Comparison of ENCODE assay signal across 16 cellular contexts in the genomic region with DNA sequence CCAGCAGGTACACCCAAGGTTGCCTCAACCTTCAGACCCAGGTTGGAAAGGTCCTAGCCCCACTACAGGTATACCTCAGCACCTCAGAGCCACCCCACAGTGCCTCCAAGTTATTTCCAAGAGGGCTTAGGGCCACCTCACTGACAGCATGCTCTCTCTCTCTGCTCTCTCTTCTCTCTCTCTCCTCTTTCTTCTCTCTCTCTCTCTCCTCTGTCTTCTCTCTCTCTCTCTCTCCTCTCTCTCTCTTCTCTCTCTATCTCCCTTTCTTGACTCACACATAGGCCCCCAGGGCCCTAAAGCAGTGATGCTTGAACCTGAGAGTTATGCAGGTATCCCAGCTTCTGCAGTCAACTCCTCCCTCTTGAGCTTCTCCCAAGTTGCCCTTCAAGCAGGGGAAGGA. TPM values are rescaled to one million over a fixed set of nuclear protein-coding genes. Genes with fewer than 3 reads are reported as not detected.
DNase-seq lines count a peak whose midpoint lies in the region; ATAC-seq and TF ChIP-seq lines count a peak whose summit lies in the region.
"Had no signal": no experiment of that assay in that cellular context is flagged by ENCODE, and none has a peak within 500 bp of the region (broad histone marks: within the 10 kb centered on the region; RNA-seq: fewer than 3 reads in every experiment).

No MANE protein-coding gene starts in this region.

- no peak overlapping the region for H4K8ac ChIP-seq in neuronal stem cell (ENCODE audit: low read depth, low read length)

- no peaks in the 10 kb centered on the region for H3K9me3 Mint-ChIP-seq in stimulated activated memory B cell treated with anti-CD40 and anti-IgM and Interleukin-4, amounts not matched to agents 10 μg/mL and 1 μg/mL and 100 μg/mL, for 72 hours
- H3K9me3 Mint-ChIP-seq: GM23338 had no signal

- H2BK12ac ChIP-seq in neuronal stem cell (ENCODE audit: low read length) = peak overlapping the region; percentile 86

- peak overlapping the region; percentile 84 for H3K18ac ChIP-seq in neuronal stem cell (ENCODE audit: low read length)

- no peak for TF ChIP-seq CTCF in RWPE1 (conservative IDR thresholded peaks at IDR 0.05; ENCODE audit: low read depth)
- TF ChIP-seq CTCF in epithelial cell of esophagus (IDR thresholded peaks at IDR 0.05; ENCODE audit: insufficient read depth, low read depth, low read length, missing control alignments) = no peak

- CTCF ChIA-PET in RWPE1 (lab: Yijun Ruan, JAX) = no interaction called here

- peaks cover 11 to 15% of the 10 kb centered on the region in 2 donors for H3K4me1 ChIP-seq in neuronal stem cell (ENCODE audit: control insufficient read depth in 2 of 2, insufficient read depth in 1 of 2, low read depth in 1 of 2, low read length in 2 of 2)
- H3K4me1 ChIP-seq: BE2C had no signal

- H2AFZ ChIP-seq in neuronal stem cell (ENCODE audit: low read length) = no peak overlapping the region
- H2AFZ ChIP-seq: GM23338 had no signal

- H2BK5ac ChIP-seq in neuronal stem cell (ENCODE audit: low read length) = no peak overlapping the region

- no peaks in the 10 kb centered on the region for H3K36me3 Mint-ChIP-seq in stimulated activated memory B cell treated with anti-CD40 and anti-IgM and Interleukin-4, amounts not matched to agents 10 μg/mL and 1 μg/mL and 100 μg/mL, for 72 hours
- H3K36me3 Mint-ChIP-seq: CD4-positive, CD25-positive, alpha-beta regulatory T cell; CD8-positive, alpha-beta memory T cell had no signal

- H3K27me3 Mint-ChIP-seq in stimulated activated memory B cell treated with anti-CD40 and anti-IgM and Interleukin-4, amounts not matched to agents 10 μg/mL and 1 μg/mL and 100 μg/mL, for 72 hours = peaks cover 59% of the 10 kb centered on the region

- peak overlapping the region; percentile 38 for H4K91ac ChIP-seq in neuronal stem cell (ENCODE audit: low read depth, low read length, poor library complexity)

- no peaks in the 10 kb centered on the region for H3K36me3 ChIP-seq in neuronal stem cell (replicated peaks in 1 of 2; ENCODE audit: control insufficient read depth in 2 of 2, insufficient read depth in 2 of 2, low read length in 2 of 2)
- H3K36me3 ChIP-seq: BE2C had no signal

- no peak overlapping the region for H3K9ac ChIP-seq in neuronal stem cell (ENCODE audit: low read depth, low read length, poor library complexity)

- H2BK15ac ChIP-seq in neuronal stem cell (ENCODE audit: low read length) = peak overlapping the region; percentile 49

- no peak overlapping the region for H2BK120ac ChIP-seq in neuronal stem cell (ENCODE audit: low read depth, low read length)

- POLR2A ChIA-PET in RWPE1 (lab: Yijun Ruan, JAX; ENCODE audit: low non-redundant PET) = no interaction called here

- no peaks in the 10 kb centered on the region for H3K27me3 ChIP-seq in neuronal stem cell (ENCODE audit: control insufficient read depth in 3 of 3, insufficient read depth in 3 of 3, low read depth in 1 of 3, low read length in 3 of 3)
- H3K27me3 ChIP-seq: BE2C had no signal

- ATAC-seq in stimulated activated memory B cell treated with anti-CD40 and anti-IgM and Interleukin-4, amounts not matched to agents 10 μg/mL and 1 μg/mL and 100 μg/mL, for 72 hours = peak; percentile 22
- no peak for ATAC-seq in GM18867 (IDR thresholded peaks at IDR 0.05; ENCODE audit: unreplicated experiment)
- ATAC-seq: GM23338, HCT116 had no signal

- H3K23ac ChIP-seq in neuronal stem cell (ENCODE audit: low read depth, low read length, poor library complexity) = peak overlapping the region; percentile 80

- H3K79me1 ChIP-seq in neuronal stem cell (ENCODE audit: low read depth, low read length) = no peaks in the 10 kb centered on the region

- H3K27ac ChIP-seq in RWPE1 = peak overlapping the region; percentile 15; the same call in 1 of the 2 replicates
- H3K27ac ChIP-seq in neuronal stem cell (replicated peaks; ENCODE audit: low read length) = no peak overlapping the region

- H3K4me3 Mint-ChIP-seq in stimulated activated memory B cell treated with anti-CD40 and anti-IgM and Interleukin-4, amounts not matched to agents 10 μg/mL and 1 μg/mL and 100 μg/mL, for 72 hours = no peak overlapping the region
- H3K4me3 Mint-ChIP-seq: CD4-positive, CD25-positive, alpha-beta regulatory T cell; CD8-positive, alpha-beta memory T cell; GM23338 had no signal

- no peak for DNase-seq in RWPE1 (ENCODE audit: low spot score)
- DNase-seq in epithelial cell of esophagus (ENCODE audit: low read depth) = peak; percentile 35
- DNase-seq in neuronal stem cell (ENCODE audit: low spot score) = no peak
- no peak for DNase-seq in HPDE6-E6E7 (ENCODE audit: extremely low spot score)
- DNase-seq in COLO829 (ENCODE audit: low spot score) = no peak
- DNase-seq: ACHN; BE2C; C1 segment of cervical spinal cord; CD4-positive, CD25-positive, alpha-beta regulatory T cell; CD8-positive, alpha-beta memory T cell; H7 had no signal

- no peak overlapping the region for H3K4me3 ChIP-seq in epithelial cell of esophagus (ENCODE audit: low read length)
- H3K4me3 ChIP-seq in neuronal stem cell (ENCODE audit: low read length in 2 of 2) = no peak overlapping the region
- H3K4me3 ChIP-seq: GM23338 had no signal

- no peak overlapping the region for H3K27ac Mint-ChIP-seq in stimulated activated memory B cell treated with anti-CD40 and anti-IgM and Interleukin-4, amounts not matched to agents 10 μg/mL and 1 μg/mL and 100 μg/mL, for 72 hours
- H3K27ac Mint-ChIP-seq: CD4-positive, CD25-positive, alpha-beta regulatory T cell; GM23338 had no signal

- H3K4me2 ChIP-seq in neuronal stem cell (ENCODE audit: insufficient read depth, low read length, poor library complexity, severe bottlenecking) = no peak overlapping the region
- H3K4me2 ChIP-seq: GM23338 had no signal

- H2AK5ac ChIP-seq in neuronal stem cell (ENCODE audit: low read depth, low read length) = peak overlapping the region; percentile 36

- no peaks in the 10 kb centered on the region for H3K9me3 ChIP-seq in neuronal stem cell (replicated peaks in 1 of 2; ENCODE audit: control insufficient read depth in 2 of 2, insufficient read depth in 1 of 2, low read depth in 1 of 2, low read length in 2 of 2)
- H3K9me3 ChIP-seq: BE2C, Caco-2 had no signal

- no peak overlapping the region for H3K14ac ChIP-seq in neuronal stem cell (ENCODE audit: low read length)

- no peaks in the 10 kb centered on the region for H3K4me1 Mint-ChIP-seq in stimulated activated memory B cell treated with anti-CD40 and anti-IgM and Interleukin-4, amounts not matched to agents 10 μg/mL and 1 μg/mL and 100 μg/mL, for 72 hours
- H3K4me1 Mint-ChIP-seq: CD4-positive, CD25-positive, alpha-beta regulatory T cell; CD8-positive, alpha-beta memory T cell had no signal

- no peak overlapping the region for H3K4ac ChIP-seq in neuronal stem cell (ENCODE audit: low read length)

RNA-seq across cellular contexts. Expression of a gene that starts 4.2 kb away (rescaled TPM):
- polyA plus RNA-seq in neuronal stem cell (2013, experiment 1 of 2) = 0.03 TPM
- 0.04 TPM for polyA plus RNA-seq in neuronal stem cell (2013, experiment 2 of 2)
- polyA plus RNA-seq: CD4-positive, CD25-positive, alpha-beta regulatory T cell; CD8-positive, alpha-beta memory T cell; GM23338 had no signal

RNA-seq across cellular contexts. Expression of a gene that starts 31.6 kb away (rescaled TPM):
- 0.73 TPM for polyA plus RNA-seq in neuronal stem cell (2013, experiment 1 of 2)
- 0.69 TPM for polyA plus RNA-seq in neuronal stem cell (2013, experiment 2 of 2)
- polyA plus RNA-seq: CD4-positive, CD25-positive, alpha-beta regulatory T cell had no signal
